Comparison of ENCODE assay signal across 17 cellular contexts in the genomic region with DNA sequence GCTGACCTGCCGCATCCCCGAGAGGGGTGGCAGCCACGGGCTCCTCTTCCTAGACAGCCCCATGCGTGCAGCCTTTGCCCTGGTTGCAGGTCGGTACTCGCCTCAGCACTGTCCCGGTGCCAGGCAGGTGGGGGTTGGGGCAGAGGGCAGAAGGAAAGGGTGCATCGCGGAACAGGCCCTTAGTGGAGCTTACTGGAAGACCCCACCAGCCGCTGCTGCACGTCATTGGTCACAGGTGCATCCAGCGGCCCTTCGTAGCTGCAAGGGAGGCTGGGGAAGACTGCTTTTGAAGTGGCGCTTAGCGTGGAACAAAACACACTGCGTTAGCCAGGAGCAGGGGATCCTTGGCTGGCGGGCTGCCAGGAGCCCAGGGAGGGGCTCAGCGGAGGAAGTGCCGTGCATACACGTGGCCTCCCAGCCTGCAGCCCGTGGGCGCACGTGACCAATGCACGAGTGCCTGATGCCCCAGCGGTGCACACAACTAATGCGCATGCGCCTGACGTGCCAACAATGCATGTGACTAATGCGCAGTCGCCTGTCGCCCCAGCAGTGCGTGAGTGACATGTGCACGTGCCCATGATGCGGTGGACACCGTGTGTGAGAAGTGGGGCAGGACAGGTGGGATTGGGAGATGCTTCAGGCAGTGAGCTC. TPM values are rescaled to one million over a fixed set of nuclear protein-coding genes. Genes with fewer than 3 reads are reported as not detected.
DNase-seq lines count a peak whose midpoint lies in the region; ATAC-seq and TF ChIP-seq lines count a peak whose summit lies in the region.
"Had no signal": no experiment of that assay in that cellular context is flagged by ENCODE, and none has a peak within 500 bp of the region (broad histone marks: within the 10 kb centered on the region; RNA-seq: fewer than 3 reads in every experiment).

No MANE protein-coding gene starts in this region.

- H4K20me1 ChIP-seq in osteoblast (ENCODE audit: insufficient read depth, low read length), result peaks cover 5% of the 10 kb centered on the region

- H3K9me3 Mint-ChIP-seq in activated CD8-positive, alpha-beta memory T cell treated with anti-CD3 and anti-CD28 coated beads, Interleukin-2, amount 10 ng/mL, durations not matched to agents 7 days and 5 days (ENCODE audit: low read depth), result no peaks in the 10 kb centered on the region
- no peaks in the 10 kb centered on the region for H3K9me3 Mint-ChIP-seq in CD8-positive, alpha-beta T cell
- H3K9me3 Mint-ChIP-seq: activated naive CD8-positive, alpha-beta T cell treated with anti-CD3 and anti-CD28 coated beads for 36 hours; CD8-positive, alpha-beta memory T cell had no signal

- H3K27ac Mint-ChIP-seq in activated CD8-positive, alpha-beta memory T cell treated with anti-CD3 and anti-CD28 coated beads, Interleukin-2, amount 10 ng/mL, durations not matched to agents 7 days and 5 days, result no peak overlapping the region
- H3K27ac Mint-ChIP-seq in CD8-positive, alpha-beta T cell, result peak overlapping the region; percentile 52
- H3K27ac Mint-ChIP-seq: activated naive CD8-positive, alpha-beta T cell treated with anti-CD3 and anti-CD28 coated beads for 36 hours had no signal

- H3K4me3 ChIP-seq in CD8-positive, alpha-beta T cell (ENCODE audit: low read depth, low read length), result no peak overlapping the region
- H3K4me3 ChIP-seq in osteoblast (ENCODE audit: insufficient read depth, low read length), result no peak overlapping the region

- peaks cover 14% of the 10 kb centered on the region for H3K36me3 ChIP-seq in CD8-positive, alpha-beta T cell (ENCODE audit: insufficient read depth, low read length)
- peaks cover 28% of the 10 kb centered on the region for H3K36me3 ChIP-seq in osteoblast (ENCODE audit: insufficient read depth, low read length)

- H3K4me2 ChIP-seq in osteoblast (ENCODE audit: insufficient read depth, low read length), result no peak overlapping the region

- no peak overlapping the region for H3K4me3 Mint-ChIP-seq in activated CD8-positive, alpha-beta memory T cell treated with anti-CD3 and anti-CD28 coated beads, Interleukin-2, amount 10 ng/mL, durations not matched to agents 7 days and 5 days
- no peak overlapping the region for H3K4me3 Mint-ChIP-seq in CD8-positive, alpha-beta T cell
- H3K4me3 Mint-ChIP-seq: activated naive CD8-positive, alpha-beta T cell treated with anti-CD3 and anti-CD28 coated beads for 36 hours; CD8-positive, alpha-beta memory T cell had no signal

- H3K79me2 ChIP-seq in osteoblast (ENCODE audit: insufficient read depth, low read length), result no peaks in the 10 kb centered on the region

- H3K27me3 Mint-ChIP-seq in activated CD8-positive, alpha-beta memory T cell treated with anti-CD3 and anti-CD28 coated beads, Interleukin-2, amount 10 ng/mL, durations not matched to agents 7 days and 5 days, result no peaks in the 10 kb centered on the region
- no peaks in the 10 kb centered on the region for H3K27me3 Mint-ChIP-seq in CD8-positive, alpha-beta T cell (ENCODE audit: low read depth)
- H3K27me3 Mint-ChIP-seq: activated naive CD8-positive, alpha-beta T cell treated with anti-CD3 and anti-CD28 coated beads for 36 hours; CD8-positive, alpha-beta memory T cell; naive thymus-derived CD4-positive, alpha-beta T cell had no signal

- H3K9me3 ChIP-seq in CD8-positive, alpha-beta T cell (ENCODE audit: low read length), result no peaks in the 10 kb centered on the region
- H3K9me3 ChIP-seq in osteoblast (ENCODE audit: low read depth, low read length), result no peaks in the 10 kb centered on the region

- peaks cover 28% of the 10 kb centered on the region for H3K36me3 Mint-ChIP-seq in activated CD8-positive, alpha-beta memory T cell treated with anti-CD3 and anti-CD28 coated beads, Interleukin-2, amount 10 ng/mL, durations not matched to agents 7 days and 5 days
- peaks cover 44% of the 10 kb centered on the region for H3K36me3 Mint-ChIP-seq in CD8-positive, alpha-beta T cell

- peaks cover 26% of the 10 kb centered on the region for H3K4me1 Mint-ChIP-seq in activated CD8-positive, alpha-beta memory T cell treated with anti-CD3 and anti-CD28 coated beads, Interleukin-2, amount 10 ng/mL, durations not matched to agents 7 days and 5 days
- peaks cover 20% of the 10 kb centered on the region for H3K4me1 Mint-ChIP-seq in CD8-positive, alpha-beta T cell (ENCODE audit: low read depth)

- POLR2A ChIA-PET in CD8-positive, alpha-beta T cell (lab: Charles Lee), result no interaction called here
- POLR2A ChIA-PET in RWPE1 (lab: Yijun Ruan, JAX; ENCODE audit: low non-redundant PET), result no interaction called here

- H3K27me3 ChIP-seq in CD8-positive, alpha-beta T cell (ENCODE audit: insufficient read depth, low read length), result no peaks in the 10 kb centered on the region
- no peaks in the 10 kb centered on the region for H3K27me3 ChIP-seq in osteoblast (ENCODE audit: insufficient read depth, low read length)
- H3K27me3 ChIP-seq: brain microvascular endothelial cell had no signal

- peak; percentile 53 for DNase-seq in activated CD8-positive, alpha-beta memory T cell treated with anti-CD3 and anti-CD28 coated beads, Interleukin-2, amount 50 U/mL, for 48 hours
- DNase-seq in activated CD8-positive, alpha-beta memory T cell treated with anti-CD3 and anti-CD28 coated beads, Interleukin-2, amount 10 ng/mL, durations not matched to agents 7 days and 5 days, result no peak
- DNase-seq in CD8-positive, alpha-beta T cell, result peak in 1 of 7 experiments; percentile 10
- no peak for DNase-seq in RWPE1 (ENCODE audit: low spot score)
- DNase-seq in osteoblast (ENCODE audit: insufficient read length, low spot score, missing footprints), result peak; percentile 70
- DNase-seq in NCI-H146 (lab: John Stamatoyannopoulos, UW), result no peak
- DNase-seq in KBM-7, result no peak
- DNase-seq in NCI-H345 (lab: John Stamatoyannopoulos, UW), result no peak
- DNase-seq: activated CD8-positive, alpha-beta memory T cell treated with anti-CD3 and anti-CD28 coated beads, Interleukin-2, amount 50 U/mL, for 4 hours; activated naive CD8-positive, alpha-beta T cell treated with anti-CD3 and anti-CD28 coated beads for 36 hours; brain microvascular endothelial cell; naive thymus-derived CD4-positive, alpha-beta T cell; NCI-H1436 treated with DMSO at 0.1 percent for 48 hours; NCI-H510A; T-helper 9 cell had no signal

- no peak overlapping the region for H2AFZ ChIP-seq in osteoblast (ENCODE audit: low read length)

- CTCF ChIA-PET in activated CD8-positive, alpha-beta memory T cell treated with anti-CD3 and anti-CD28 coated beads, Interleukin-2, amount 10 ng/mL, durations not matched to agents 7 days and 5 days (lab: Charles Lee), result no interaction called here
- CTCF ChIA-PET in CD8-positive, alpha-beta T cell (lab: Charles Lee), result interaction anchor here (0.9 kb wide), 1 partner anchor 45 kb away, joined by 3 read pairs; no protein-coding TSS in a partner anchor
- CTCF ChIA-PET in RWPE1 (lab: Yijun Ruan, JAX), result interaction anchor here (0.6 kb wide), 1 partner anchor 64 kb away, joined by 4 read pairs; no protein-coding TSS in a partner anchor

- peaks cover 12% of the 10 kb centered on the region for H3K4me1 ChIP-seq in CD8-positive, alpha-beta T cell (ENCODE audit: insufficient read depth, low read length)
- peaks cover 6% of the 10 kb centered on the region for H3K4me1 ChIP-seq in osteoblast (ENCODE audit: insufficient read depth, low read length)

- TF ChIP-seq CTCF in CD8-positive, alpha-beta T cell (IDR thresholded peaks at IDR 0.05), result no peak
- TF ChIP-seq CTCF in RWPE1 (conservative IDR thresholded peaks at IDR 0.05; ENCODE audit: low read depth) (no peak), osteoblast (IDR thresholded peaks at IDR 0.05; ENCODE audit: extremely low read depth, low read depth, low read length) (no peak)

- no peak overlapping the region for H3K27ac ChIP-seq in CD8-positive, alpha-beta T cell (ENCODE audit: low read depth, low read length)
- H3K27ac ChIP-seq in RWPE1 (0 out of 2 replicates have a peak overlapping the region, but pooled peaks have one; percentile 1), osteoblast (ENCODE audit: low read depth, low read length) (no peak overlapping the region)
- H3K27ac ChIP-seq: brain microvascular endothelial cell had no signal

- ATAC-seq in activated CD8-positive, alpha-beta memory T cell treated with anti-CD3 and anti-CD28 coated beads, Interleukin-2, amount 10 ng/mL, durations not matched to agents 7 days and 5 days, result no peak
- ATAC-seq in CD8-positive, alpha-beta T cell, result no peak
- ATAC-seq: esophagus mucosa; naive thymus-derived CD4-positive, alpha-beta T cell had no signal

- in situ Hi-C loops in KBM-7 (cut with MboI; ENCODE audit: low pct_unique_long_range_greater_than_20kb, low sequenced_read_pairs), result no loop called here

- intact Hi-C loops in CD8-positive, alpha-beta T cell (cut with DNase I, micrococcal nuclease), result loop anchor here (5.0 to 10.0 kb wide), 2 partner anchors 200 to 1072 kb away; a partner anchor contains a TSS

RNA-seq across cellular contexts. Expression of a gene that starts 5.0 kb away (rescaled TPM):
- 10 to 100 TPM; 54.1 to 68.0 TPM for total RNA-seq in activated CD8-positive, alpha-beta memory T cell treated with anti-CD3 and anti-CD28 coated beads, Interleukin-2, amount 10 ng/mL, durations not matched to agents 7 days and 5 days
- total RNA-seq in CD8-positive, alpha-beta T cell, result 10 to 100 TPM; 53.1 to 53.9 TPM
- 14.4 and 14.5 TPM in 2 replicates for total RNA-seq in osteoblast

RNA-seq across cellular contexts. Expression of a gene that starts 15.7 kb away (rescaled TPM):
- 10 to 100 TPM; 64.2 to 69.3 TPM for total RNA-seq in activated CD8-positive, alpha-beta memory T cell treated with anti-CD3 and anti-CD28 coated beads, Interleukin-2, amount 10 ng/mL, durations not matched to agents 7 days and 5 days
- total RNA-seq in CD8-positive, alpha-beta T cell, result 10 to 100 TPM; 17.5 to 17.9 TPM
- 6.5 and 7.6 TPM in 2 replicates for total RNA-seq in osteoblast

RNA-seq across cellular contexts. Expression of a gene that starts 50.3 kb away (rescaled TPM):
- 10 to 100 TPM; 20.2 to 24.4 TPM for total RNA-seq in activated CD8-positive, alpha-beta memory T cell treated with anti-CD3 and anti-CD28 coated beads, Interleukin-2, amount 10 ng/mL, durations not matched to agents 7 days and 5 days
- total RNA-seq in CD8-positive, alpha-beta T cell, result 10 to 100 TPM; 76.6 to 79.9 TPM
- 13.3 and 14.1 TPM in 2 replicates for total RNA-seq in osteoblast

Comparison
In these comparisons a context has a peak if more than half of its experiments do, and no peak if none do; other contexts are left out.
1. DNase-seq: peak in activated CD8-positive, alpha-beta memory T cell treated with anti-CD3 and anti-CD28 coated beads, Interleukin-2, amount 50 U/mL, for 48 hours (single experiment) and osteoblast (single experiment); none in activated CD8-positive, alpha-beta memory T cell treated with anti-CD3 and anti-CD28 coated beads, Interleukin-2, amount 10 ng/mL, durations not matched to agents 7 days and 5 days (single experiment), RWPE1 (single experiment), NCI-H146 (single experiment), KBM-7 (single experiment) and NCI-H345 (single experiment).